In genomic region chr5:132822650-132823480, GRCh38 we compare ENCODE assay signal across 1 cellular context.
TF ChIP-seq lines count a peak whose summit lies in the region.

No MANE protein-coding gene starts in this region.

TF ChIP-seq in HepG2, 621 proteins besides CTCF, POLR2A, EP300 and RAD21:
- TF ChIP-seq NONO (IDR thresholded peaks at IDR 0.05) (no peak), NONO (CRISPR knock-in tag; conservative IDR thresholded peaks at IDR 0.05) (0 out of 2 replicates have a peak, but pooled peaks have one; percentile 11), POLR2G (IDR thresholded peaks at IDR 0.05; ENCODE audit: low read depth, low read length) (0 out of 2 replicates have a peak, but pooled peaks have one; percentile 25), ZHX1 (CRISPR knock-in tag; IDR thresholded peaks at IDR 0.05; ENCODE audit: low read depth) (0 out of 2 replicates have a peak, but pooled peaks have one; percentile 50), E2F2 (CRISPR knock-in tag; IDR thresholded peaks at IDR 0.05; ENCODE audit: borderline replicate concordance) (no peak), ZBTB33 (CRISPR knock-in tag; IDR thresholded peaks at IDR 0.05) (peak; percentile 73), RBFOX2 (IDR thresholded peaks at IDR 0.05; ENCODE audit: low read depth, low read length) (peak; percentile 56), SRSF9 (IDR thresholded peaks at IDR 0.05; ENCODE audit: borderline replicate concordance, insufficient read depth, low read depth, low read length, poor library complexity, severe bottlenecking) (no peak), AGO2 (optimal IDR thresholded peaks at IDR 0.05; ENCODE audit: low read depth, low read length) (peak; percentile 79)
